Comparison of ENCODE assay signal across 25 cellular contexts in genomic region chr16:10551881-10552280, GRCh38. TPM values are rescaled to one million over a fixed set of nuclear protein-coding genes. Genes with fewer than 3 reads are reported as not detected.
"Had no signal": no experiment of that assay in that cellular context is flagged by ENCODE, and none has a peak within 500 bp of the region (broad histone marks: within the 10 kb centered on the region; RNA-seq: fewer than 3 reads in every experiment).

No MANE protein-coding gene starts in this region.

- H3K9me3 ChIP-seq: colonic mucosa, sigmoid colon, thyroid gland, vagina had no signal

- H3K27ac ChIP-seq: colonic mucosa, gastroesophageal sphincter, sigmoid colon, thyroid gland, vagina had no signal

- H3K4me1 ChIP-seq: colonic mucosa, parathyroid adenoma, thyroid gland, vagina had no signal

- ATAC-seq: effector memory CD8-positive, alpha-beta T cell; gastroesophageal sphincter; heart right ventricle; left colon; left ventricle myocardium superior; lower lobe of right lung; naive thymus-derived CD8-positive, alpha-beta T cell; stimulated activated effector memory CD8-positive, alpha-beta T cell treated with anti-CD3 and anti-CD28 coated beads, Interleukin-12 subunit alpha, Interleukin-12 subunit beta, amount 100 ng/mL, for 72 hours had no signal

- H3K27me3 Mint-ChIP-seq: progenitor cell of endocrine pancreas had no signal

- H3K27me3 ChIP-seq: colonic mucosa, gastroesophageal sphincter, heart right ventricle, right atrium auricular region, sigmoid colon, stomach, thyroid gland, vagina had no signal

- H3K9ac ChIP-seq: parathyroid adenoma had no signal

- H3K27ac Mint-ChIP-seq: effector memory CD8-positive, alpha-beta T cell; nephron progenitor cell; progenitor cell of endocrine pancreas; stimulated activated effector memory CD8-positive, alpha-beta T cell treated with anti-CD3 and anti-CD28 coated beads, Interleukin-12 subunit alpha, Interleukin-12 subunit beta, amount 100 ng/mL, for 72 hours had no signal

- DNase-seq: colonic mucosa; dermis blood vessel endothelial cell; effector memory CD8-positive, alpha-beta T cell; heart right ventricle; hippocampal formation; islet precursor cell; kidney glomerular epithelial cell; left colon; left ventricle myocardium superior; lower lobe of right lung; naive thymus-derived CD8-positive, alpha-beta T cell; nephron progenitor cell; sigmoid colon; stimulated activated CD4-positive, alpha-beta T cell treated with anti-CD3 and anti-CD28 coated beads, Interleukin-2, amount 100 ng/mL, for 24 hours; stimulated activated CD4-positive, alpha-beta T cell treated with anti-CD3 and anti-CD28 coated beads, Interleukin-4, amount 100 ng/mL, for 24 hours; stimulated activated naive CD4-positive, alpha-beta T cell treated with Interleukin-2 at 50 U/mL for 16 hours; stomach; thyroid gland; trophoblast cell had no signal

- H3K4me3 ChIP-seq: colonic mucosa, gastroesophageal sphincter, right atrium auricular region, sigmoid colon, stomach, thyroid gland, vagina had no signal

- H3K4me1 Mint-ChIP-seq: nephron progenitor cell had no signal

- H2AFZ ChIP-seq: parathyroid adenoma had no signal

- H3K36me3 Mint-ChIP-seq: stimulated activated effector memory CD8-positive, alpha-beta T cell treated with anti-CD3 and anti-CD28 coated beads, Interleukin-12 subunit alpha, Interleukin-12 subunit beta, amount 100 ng/mL, for 72 hours had no signal

- H3K4me3 Mint-ChIP-seq: nephron progenitor cell had no signal

RNA-seq across cellular contexts. Expression of gene EMP2, which starts 28.5 kb away (rescaled TPM):
- total RNA-seq: naive thymus-derived CD8-positive, alpha-beta T cell had no signal
- polyA plus RNA-seq: naive thymus-derived CD8-positive, alpha-beta T cell had no signal
